In genomic region chr11:116044946-116045345, GRCh38 we compare ENCODE assay signal across 33 cellular contexts.
"Had no signal": no experiment of that assay in that cellular context is flagged by ENCODE, and none has a peak within 500 bp of the region (broad histone marks: within the 10 kb centered on the region; RNA-seq: fewer than 3 reads in every experiment).

No MANE protein-coding gene starts in this region.

- H3K36me3 ChIP-seq: brain microvascular endothelial cell, cardiac muscle cell had no signal

- ATAC-seq: activated CD8-positive, alpha-beta T cell treated with anti-CD3 and anti-CD28 coated beads for 36 hours; activated T-cell treated with anti-CD3 and anti-CD28 coated beads, Interleukin-2, amount 50 U/mL, for 72 hours; activated T-helper 17 cell treated with anti-CD3 and anti-CD28 coated beads, Interleukin-2, amount 50 U/mL, for 72 hours; Right ventricle myocardium inferior had no signal

- H3K4me1 Mint-ChIP-seq: activated CD4-positive, alpha-beta T cell treated with anti-CD3 and anti-CD28 coated beads, Interleukin-2, amount 10 ng/mL, durations not matched to agents 24 days and 14 days; activated naive CD8-positive, alpha-beta T cell treated with anti-CD3 and anti-CD28 coated beads for 36 hours; activated T-helper 17 cell treated with anti-CD3 and anti-CD28 coated beads, Interleukin-2, amount 50 U/mL, for 72 hours; central memory CD8-positive, alpha-beta T cell had no signal

- H3K4me2 ChIP-seq: KMS-11, PC-9 had no signal

- H3K27me3 Mint-ChIP-seq: activated CD4-positive, alpha-beta T cell treated with anti-CD3 and anti-CD28 coated beads, Interleukin-2, amount 10 ng/mL, durations not matched to agents 24 days and 14 days; activated T-helper 17 cell treated with anti-CD3 and anti-CD28 coated beads, Interleukin-2, amount 50 U/mL, for 72 hours had no signal

- H3K27ac ChIP-seq: brain microvascular endothelial cell, cardiac muscle cell, KMS-11, PC-9, RWPE1 had no signal

- H3K9me3 Mint-ChIP-seq: activated CD4-positive, alpha-beta T cell treated with anti-CD3 and anti-CD28 coated beads, Interleukin-2, amount 10 ng/mL, durations not matched to agents 24 days and 14 days; activated CD8-positive, alpha-beta T cell treated with anti-CD3 and anti-CD28 coated beads for 36 hours; activated naive CD8-positive, alpha-beta T cell treated with anti-CD3 and anti-CD28 coated beads for 36 hours; activated T-helper 17 cell treated with anti-CD3 and anti-CD28 coated beads, Interleukin-2, amount 50 U/mL, for 72 hours; central memory CD8-positive, alpha-beta T cell; T-helper 2 cell treated with Interferon-gamma antibody and Interleukin-4, amounts not matched to agents 5 μg/mL and 100 μg/mL, for 36 hours had no signal

- H2AFZ ChIP-seq: PC-9 had no signal

- H3K27ac Mint-ChIP-seq: activated CD4-positive, alpha-beta T cell treated with anti-CD3 and anti-CD28 coated beads, Interleukin-2, amount 10 ng/mL, durations not matched to agents 24 days and 14 days; activated CD8-positive, alpha-beta T cell treated with anti-CD3 and anti-CD28 coated beads for 36 hours; activated naive CD8-positive, alpha-beta T cell treated with anti-CD3 and anti-CD28 coated beads for 36 hours; activated T-cell treated with anti-CD3 and anti-CD28 coated beads, Interleukin-2, amount 50 U/mL, for 72 hours; activated T-helper 17 cell treated with anti-CD3 and anti-CD28 coated beads, Interleukin-2, amount 50 U/mL, for 72 hours; T-helper 2 cell treated with Interferon-gamma antibody and Interleukin-4, amounts not matched to agents 5 μg/mL and 100 μg/mL, for 36 hours had no signal

- H3K4me3 ChIP-seq: cardiac muscle cell, PC-9 had no signal

- DNase-seq: activated CD4-positive, alpha-beta T cell treated with anti-CD3 and anti-CD28 coated beads, Interleukin-2, amount 10 ng/mL, durations not matched to agents 24 days and 14 days; activated CD4-positive, alpha-beta T cell treated with anti-CD3 and anti-CD28 coated beads, Interleukin-2, amount 50 U/mL, for 4 hours; activated CD8-positive, alpha-beta T cell treated with anti-CD3 and anti-CD28 coated beads for 36 hours; activated effector memory CD4-positive, alpha-beta T cell treated with anti-CD3 and anti-CD28 coated beads, Interleukin-2, amount 50 U/mL, for 16 hours; activated naive CD4-positive, alpha-beta T cell; activated naive CD4-positive, alpha-beta T cell treated with anti-CD3 and anti-CD28 coated beads, Interleukin-2, amount 50 U/mL, for 16 hours; activated naive CD8-positive, alpha-beta T cell treated with anti-CD3 and anti-CD28 coated beads for 36 hours; activated T-cell treated with anti-CD3 and anti-CD28 coated beads, Interleukin-2, amount 50 U/mL, for 1 hour; activated T-cell treated with anti-CD3 and anti-CD28 coated beads, Interleukin-2, amount 50 U/mL, for 72 hours; amniotic stem cell; aorta; brain microvascular endothelial cell; MM.1S; MV-4-11; NCI-H1092; NCI-H1436 treated with DMSO at 0.1 percent for 48 hours; NCI-H1694 treated with DMSO at 0.1 percent for 48 hours; NCI-H2029; NCI-H2171 treated with DMSO at 0.1 percent for 48 hours; NCI-H2227 treated with DMSO at 0.1 percent for 48 hours; NCI-H446; NCI-H510A treated with DMSO at 0.1 percent for 48 hours; NCI-H526 treated with DMSO at 0.1 percent for 48 hours; NK-92 treated with Interleukin-12 subunit alpha and Interleukin-12 subunit beta, amount 100 ng/mL, for 24 hours; PC-9; SIG-M5 had no signal

- H3K36me3 Mint-ChIP-seq: activated naive CD8-positive, alpha-beta T cell treated with anti-CD3 and anti-CD28 coated beads for 36 hours had no signal

- H3K4me3 Mint-ChIP-seq: activated CD4-positive, alpha-beta T cell treated with anti-CD3 and anti-CD28 coated beads, Interleukin-2, amount 10 ng/mL, durations not matched to agents 24 days and 14 days; activated CD8-positive, alpha-beta T cell treated with anti-CD3 and anti-CD28 coated beads for 36 hours; activated naive CD8-positive, alpha-beta T cell treated with anti-CD3 and anti-CD28 coated beads for 36 hours; activated T-cell treated with anti-CD3 and anti-CD28 coated beads, Interleukin-2, amount 50 U/mL, for 72 hours; activated T-helper 17 cell treated with anti-CD3 and anti-CD28 coated beads, Interleukin-2, amount 50 U/mL, for 72 hours; central memory CD8-positive, alpha-beta T cell; T-helper 2 cell treated with Interferon-gamma antibody and Interleukin-4, amounts not matched to agents 5 μg/mL and 100 μg/mL, for 36 hours had no signal

- H3K9ac ChIP-seq: KMS-11 had no signal

- H3K27me3 ChIP-seq: brain microvascular endothelial cell had no signal
